ENCODE assay signal across 34 cellular contexts in the genomic region with DNA sequence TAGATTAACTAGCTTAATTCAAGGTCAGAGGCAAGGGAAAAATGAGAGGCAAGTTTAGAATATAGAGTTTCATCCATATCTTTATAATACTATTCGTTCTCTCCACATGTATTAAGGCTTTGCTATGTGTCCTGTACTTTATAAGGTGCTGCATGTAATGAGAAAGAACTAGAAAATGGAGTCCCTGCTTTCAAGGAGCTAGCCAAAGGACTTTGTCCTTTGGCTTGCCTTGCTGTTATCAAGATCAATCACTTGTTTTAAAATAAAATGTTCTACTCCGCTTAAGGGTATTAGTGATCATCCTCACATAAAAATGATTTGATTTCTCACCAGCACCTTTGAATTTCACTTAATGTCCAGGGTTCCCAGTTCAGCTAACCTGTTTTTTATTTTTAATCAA.
"Had no signal": no experiment of that assay in that cellular context is flagged by ENCODE, and none has a peak within 500 bp of the region (broad histone marks: within the 10 kb centered on the region; RNA-seq: fewer than 3 reads in every experiment).

No MANE protein-coding gene starts in this region.

- H3K27ac ChIP-seq: KMS-11 had no signal

- H3K36me3 ChIP-seq: MG63 had no signal

- H3K9me3 ChIP-seq: MG63 had no signal

- DNase-seq: Karpas-422, Kasumi-1, MG63, MM.1S, MV-4-11, NCI-H1048, NCI-H1092, NCI-H1092 treated with DMSO at 0.1 percent for 48 hours, NCI-H1105, NCI-H1105 treated with DMSO at 0.1 percent for 48 hours, NCI-H1417, NCI-H1417 treated with DMSO at 0.1 percent for 48 hours, NCI-H1436, NCI-H1436 treated with DMSO at 0.1 percent for 48 hours, NCI-H146, NCI-H1694, NCI-H1694 treated with DMSO at 0.1 percent for 48 hours, NCI-H187, NCI-H187 treated with DMSO at 0.1 percent for 48 hours, NCI-H1930, NCI-H2029, NCI-H2029 treated with DMSO at 0.1 percent for 48 hours, NCI-H2081, NCI-H2081 treated with DMSO at 0.1 percent for 48 hours, NCI-H2107, NCI-H2171, NCI-H2171 treated with DMSO at 0.1 percent for 48 hours, NCI-H2227 treated with DMSO at 0.1 percent for 48 hours, NCI-H226, NCI-H345, NCI-H446, NCI-H446 treated with DMSO at 0.1 percent for 48 hours, NCI-H510A had no signal

- H3K4me2 ChIP-seq: KMS-11 had no signal

- H3K4me3 ChIP-seq: MG63 had no signal

- H3K9ac ChIP-seq: KMS-11 had no signal
